ENCODE assay signal across 20 cellular contexts in the genomic region with DNA sequence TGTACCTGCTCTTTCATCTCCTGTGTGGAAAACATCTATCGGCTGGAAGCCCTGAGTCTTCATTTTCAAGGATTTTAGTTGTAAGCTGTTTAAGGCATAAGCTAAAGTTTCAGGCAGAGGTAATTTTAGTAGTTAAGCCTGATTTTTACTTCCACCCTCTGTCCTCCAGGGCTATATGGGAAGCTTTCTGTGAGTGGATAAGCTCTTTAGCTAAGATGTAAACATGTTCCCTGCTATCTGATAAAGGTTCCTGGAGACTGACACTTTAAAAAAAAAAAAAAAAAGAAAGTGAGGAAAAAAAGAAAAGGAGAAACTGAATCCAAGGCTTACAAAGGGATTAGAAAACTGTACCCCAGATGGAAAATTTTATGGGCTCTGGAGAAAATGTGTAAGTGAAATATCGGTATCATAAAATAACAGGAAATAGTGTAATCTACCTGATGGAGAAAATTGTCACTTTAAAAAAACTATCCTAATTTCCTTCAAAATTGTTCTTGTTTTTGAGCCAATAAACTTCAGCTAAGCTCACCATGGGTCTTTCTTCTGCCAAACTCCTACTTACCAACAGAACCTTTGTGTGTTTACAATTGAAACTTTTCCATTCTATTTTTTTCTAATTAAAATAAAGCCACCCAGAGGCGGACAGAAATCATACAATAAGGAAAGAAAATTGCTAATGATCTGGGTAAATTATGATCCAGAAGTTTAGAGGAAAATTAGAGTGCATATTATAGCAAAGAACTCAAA.
"Had no signal": no experiment of that assay in that cellular context is flagged by ENCODE, and none has a peak within 500 bp of the region (broad histone marks: within the 10 kb centered on the region; RNA-seq: fewer than 3 reads in every experiment).

No MANE protein-coding gene starts in this region.

- H3K36me3 ChIP-seq: esophagus squamous epithelium, heart left ventricle, left lung, neutrophil, upper lobe of left lung had no signal

- H3K27ac ChIP-seq: esophagus squamous epithelium, foreskin keratinocyte, heart left ventricle, left lung, neutrophil, upper lobe of left lung had no signal

- H3K27me3 ChIP-seq: esophagus squamous epithelium, foreskin keratinocyte, heart left ventricle, left lung, neutrophil, upper lobe of left lung had no signal

- H3K9me3 Mint-ChIP-seq: activated CD4-positive, alpha-beta memory T cell treated with anti-CD3 and anti-CD28 coated beads for 36 hours; activated naive CD8-positive, alpha-beta T cell treated with anti-CD3 and anti-CD28 coated beads for 36 hours; activated T-cell treated with anti-CD3 and anti-CD28 coated beads, Interleukin-2, amount 50 U/mL, for 4 hours; memory B cell; T-helper 2 cell treated with Interferon-gamma antibody and Interleukin-4, amounts not matched to agents 5 μg/mL and 100 μg/mL, for 36 hours had no signal

- DNase-seq: activated CD4-positive, alpha-beta memory T cell treated with anti-CD3 and anti-CD28 coated beads for 36 hours; activated effector memory CD4-positive, alpha-beta T cell treated with anti-CD3 and anti-CD28 coated beads, Interleukin-2, amount 50 U/mL, for 16 hours; activated naive CD8-positive, alpha-beta T cell treated with anti-CD3 and anti-CD28 coated beads for 36 hours; activated T-cell treated with anti-CD3 and anti-CD28 coated beads, Interleukin-2, amount 50 U/mL, for 4 hours; anterior cingulate cortex; esophagus squamous epithelium; heart left ventricle; islet precursor cell; left lung; posterior cingulate gyrus; right cardiac atrium; small intestine; stimulated activated naive CD4-positive, alpha-beta T cell; substantia nigra; SW 1271; upper lobe of left lung had no signal

- H3K36me3 Mint-ChIP-seq: activated CD4-positive, alpha-beta memory T cell treated with anti-CD3 and anti-CD28 coated beads for 36 hours; activated naive CD8-positive, alpha-beta T cell treated with anti-CD3 and anti-CD28 coated beads for 36 hours; memory B cell had no signal

- H3K27ac Mint-ChIP-seq: activated CD4-positive, alpha-beta memory T cell treated with anti-CD3 and anti-CD28 coated beads for 36 hours; activated naive CD8-positive, alpha-beta T cell treated with anti-CD3 and anti-CD28 coated beads for 36 hours; memory B cell; T-helper 2 cell treated with Interferon-gamma antibody and Interleukin-4, amounts not matched to agents 5 μg/mL and 100 μg/mL, for 36 hours had no signal

- H3K27me3 Mint-ChIP-seq: activated CD4-positive, alpha-beta memory T cell treated with anti-CD3 and anti-CD28 coated beads for 36 hours had no signal

- H3K9me3 ChIP-seq: esophagus squamous epithelium, heart left ventricle, left lung, neutrophil, upper lobe of left lung had no signal

- H3K4me1 ChIP-seq: esophagus squamous epithelium, foreskin keratinocyte, heart left ventricle had no signal

- H3K4me3 Mint-ChIP-seq: activated CD4-positive, alpha-beta memory T cell treated with anti-CD3 and anti-CD28 coated beads for 36 hours; activated naive CD8-positive, alpha-beta T cell treated with anti-CD3 and anti-CD28 coated beads for 36 hours; activated T-cell treated with anti-CD3 and anti-CD28 coated beads, Interleukin-2, amount 50 U/mL, for 4 hours; memory B cell; T-helper 2 cell treated with Interferon-gamma antibody and Interleukin-4, amounts not matched to agents 5 μg/mL and 100 μg/mL, for 36 hours had no signal

- H3K4me3 ChIP-seq: esophagus squamous epithelium, heart left ventricle, left lung, upper lobe of left lung had no signal

- H3K4me1 Mint-ChIP-seq: activated naive CD8-positive, alpha-beta T cell treated with anti-CD3 and anti-CD28 coated beads for 36 hours; memory B cell had no signal
